In the genomic region with DNA sequence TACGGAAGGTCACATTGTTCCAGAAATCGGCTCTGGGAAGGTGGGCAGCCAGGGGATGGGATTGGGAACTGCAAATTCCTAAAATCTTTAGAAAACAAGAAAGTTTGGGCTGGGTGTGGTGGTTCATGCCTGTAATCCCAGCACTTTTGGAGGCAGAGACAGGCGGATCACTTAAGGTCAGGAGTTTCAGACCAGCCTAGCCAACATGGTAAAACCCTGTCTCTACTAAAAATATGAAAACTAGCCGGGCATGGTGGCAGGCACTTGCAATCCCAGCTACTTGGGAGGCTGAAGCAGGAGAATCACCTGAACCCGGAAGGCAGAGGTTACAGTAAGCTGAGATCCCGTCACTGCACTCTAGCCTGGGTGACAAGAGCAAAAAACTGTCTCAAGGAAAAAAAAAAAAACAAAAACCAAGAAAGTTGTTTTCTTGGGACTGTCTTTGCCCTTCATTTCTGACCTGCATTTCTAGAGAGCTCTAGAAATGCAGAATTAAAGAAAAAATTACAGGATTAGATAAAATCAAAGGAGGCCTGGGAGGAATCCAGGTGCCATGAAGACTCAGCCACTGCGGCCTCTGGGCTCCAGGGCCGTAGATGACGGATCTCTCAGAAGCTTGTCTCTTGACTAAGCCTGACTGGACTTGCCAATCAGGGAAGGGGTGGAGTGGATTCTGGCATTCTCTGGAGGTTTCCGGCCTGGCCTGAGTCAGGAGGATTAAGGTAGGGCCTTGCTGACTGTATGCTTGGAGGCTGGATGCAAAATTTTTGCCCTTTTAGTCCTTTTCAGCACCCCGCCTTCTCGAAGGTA, we compare ENCODE assay signal across 8 cellular contexts. TPM values are rescaled to one million over a fixed set of nuclear protein-coding genes. Genes with fewer than 3 reads are reported as not detected.
DNase-seq lines count a peak whose midpoint lies in the region; ATAC-seq and TF ChIP-seq lines count a peak whose summit lies in the region.

No MANE protein-coding gene starts in this region.

- peaks cover 18% of the 10 kb centered on the region for H3K27me3 Mint-ChIP-seq in glutamatergic neuron (ENCODE audit: unreplicated experiment)

- peak overlapping the region; percentile 99 for H3K27ac Mint-ChIP-seq in glutamatergic neuron (ENCODE audit: unreplicated experiment)

- intact Hi-C loops in Right ventricle myocardium superior (cut with DNase I), result no loop called here
- intact Hi-C loops in Right ventricle myocardium inferior (cut with DNase I), result no loop called here

- TF ChIP-seq CTCF in WERI-Rb-1 (IDR thresholded peaks at IDR 0.05; ENCODE audit: low read depth, low read length) (no peak), glutamatergic neuron (IDR thresholded peaks at IDR 0.05; ENCODE audit: partially characterized antibody, unreplicated experiment) (no peak), retinal pigment epithelial cell (conservative IDR thresholded peaks at IDR 0.05; ENCODE audit: low read depth, low read length) (no peak)

- H3K27me3 ChIP-seq in WERI-Rb-1 (ENCODE audit: insufficient read depth, low read depth, severe bottlenecking), result no peaks in the 10 kb centered on the region

- H3K4me3 ChIP-seq in WERI-Rb-1 (ENCODE audit: low read depth, low read length) (no peak overlapping the region), retinal pigment epithelial cell (ENCODE audit: low read length) (no peak overlapping the region)

- H3K9me3 Mint-ChIP-seq in glutamatergic neuron (ENCODE audit: unreplicated experiment), result peaks cover 20% of the 10 kb centered on the region

- H3K4me1 Mint-ChIP-seq in glutamatergic neuron (ENCODE audit: low read depth, unreplicated experiment), result peaks cover 59% of the 10 kb centered on the region

- H3K4me3 Mint-ChIP-seq in glutamatergic neuron (ENCODE audit: unreplicated experiment), result peak overlapping the region; percentile 78

- no peaks in the 10 kb centered on the region for H3K36me3 Mint-ChIP-seq in glutamatergic neuron (ENCODE audit: unreplicated experiment)

- H3K9me3 ChIP-seq in WERI-Rb-1 (ENCODE audit: severe bottlenecking), result no peaks in the 10 kb centered on the region

- H3K36me3 ChIP-seq in WERI-Rb-1, result no peaks in the 10 kb centered on the region

- ATAC-seq in Right ventricle myocardium superior (ENCODE audit: poor library complexity) (no peak), Right ventricle myocardium inferior (no peak), HG02759 (IDR thresholded peaks at IDR 0.05; ENCODE audit: unreplicated experiment) (no peak)

- H3K27ac ChIP-seq in WERI-Rb-1, result peak overlapping the region; percentile 19

- DNase-seq in Right ventricle myocardium superior (peak; percentile 73), Right ventricle myocardium inferior (ENCODE audit: missing footprints) (no peak), WERI-Rb-1 (peak; percentile 67), glutamatergic neuron (no peak), retinal pigment epithelial cell (ENCODE audit: low read depth) (peak; percentile 99), AML-193 (lab: John Stamatoyannopoulos, UW) (no peak), SIG-M5 treated with dmso at 0.1 percent for 504 hours (lab: John Stamatoyannopoulos, UW; ENCODE audit: unreplicated experiment) (no peak)

RNA-seq across cellular contexts. Expression of a gene that starts 5.3 kb away (rescaled TPM):
- total RNA-seq in Right ventricle myocardium superior, result 5,573 TPM
- total RNA-seq in Right ventricle myocardium inferior, result 5,781 TPM
- total RNA-seq in glutamatergic neuron (ENCODE audit: unreplicated experiment), result 18,218 TPM

RNA-seq across cellular contexts. Expression of a gene that starts 31.3 kb away (rescaled TPM):
- total RNA-seq in Right ventricle myocardium superior, result 60.5 TPM
- 55.6 TPM for total RNA-seq in Right ventricle myocardium inferior
- total RNA-seq in glutamatergic neuron (ENCODE audit: unreplicated experiment), result 80.0 TPM

Comparison
In these comparisons a context has a peak if more than half of its experiments do, and no peak if none do; other contexts are left out.
1. DNase-seq: peak in Right ventricle myocardium superior (single experiment), WERI-Rb-1 (single experiment) and retinal pigment epithelial cell (single experiment); none in Right ventricle myocardium inferior (single experiment), glutamatergic neuron (single experiment), AML-193 (0 of 2) and SIG-M5 treated with dmso at 0.1 percent for 504 hours (single experiment).